Comparison of ENCODE assay signal across 1 cellular context in the genomic region with DNA sequence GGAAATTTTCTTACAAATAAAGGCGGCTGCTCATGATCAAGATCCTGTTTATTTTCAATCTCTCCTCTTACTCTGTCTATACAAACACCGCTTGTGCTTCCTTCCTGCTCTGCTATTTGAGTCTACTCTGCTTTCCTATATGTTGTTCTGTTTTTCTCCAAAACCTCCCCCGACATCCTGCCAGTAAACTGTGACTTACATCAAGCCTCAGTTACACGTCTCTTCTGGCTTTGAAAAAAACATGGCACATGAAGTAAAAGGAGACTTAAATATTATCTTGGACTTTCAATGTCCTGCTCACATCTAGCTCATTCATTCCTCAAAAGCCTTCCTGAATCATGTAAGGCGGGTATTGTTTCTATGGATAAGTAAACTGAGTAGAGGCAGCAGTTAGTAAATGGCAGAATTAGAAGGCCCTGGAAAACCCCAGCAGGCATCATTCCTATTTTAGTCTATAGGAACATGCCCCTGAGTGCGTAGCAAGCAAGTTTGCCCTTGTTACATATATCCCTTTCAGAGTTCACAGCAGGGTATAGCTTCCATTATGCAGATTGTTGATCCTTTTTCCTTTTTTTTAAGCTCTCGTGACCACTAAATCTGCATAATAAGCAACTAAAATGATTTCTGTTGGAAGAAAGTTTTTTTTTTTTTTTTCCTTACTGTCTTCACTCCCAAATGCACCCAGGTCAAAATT.
TF ChIP-seq lines count a peak whose summit lies in the region.

No MANE protein-coding gene starts in this region.

TF ChIP-seq in H1, 55 proteins besides CTCF, POLR2A, EP300 and RAD21:
- TF ChIP-seq TEAD4 (IDR thresholded peaks at IDR 0.05; ENCODE audit: low read depth, low read length) (no peak), TAF7 (optimal IDR thresholded peaks at IDR 0.05; ENCODE audit: borderline replicate concordance, low read depth, low read length) (no peak), SAP30 (IDR thresholded peaks at IDR 0.05; ENCODE audit: insufficient read depth, insufficient replicate concordance, low read length) (no peak), RNF2 (IDR thresholded peaks at IDR 0.05; ENCODE audit: borderline replicate concordance, low read depth, low read length, missing control alignments, poor library complexity, severe bottlenecking) (no peak), POU5F1 (IDR thresholded peaks at IDR 0.05; ENCODE audit: low read depth, low read length) (peak; percentile 66; the same call in 1 of the 2 replicates), HDAC2 (IDR thresholded peaks at IDR 0.05; ENCODE audit: borderline replicate concordance in 1 of 2, low read depth in 2 of 2, low read length in 2 of 2) (0 out of 4 replicates have a peak, but pooled peaks of 1 of the 2 experiments have one; percentile 82), CTBP2 (IDR thresholded peaks at IDR 0.05; ENCODE audit: borderline replicate concordance, insufficient read depth, insufficient read length, low read length) (no peak), SP1 (IDR thresholded peaks at IDR 0.05; ENCODE audit: low read depth, low read length) (no peak), TBP (IDR thresholded peaks at IDR 0.05; ENCODE audit: low read depth, low read length) (no peak), MAFK (IDR thresholded peaks at IDR 0.05; ENCODE audit: low read depth, low read length) (no peak), KDM5A (IDR thresholded peaks at IDR 0.05; ENCODE audit: low read length) (no peak), TCF12 (IDR thresholded peaks at IDR 0.05; ENCODE audit: low read depth, low read length) (no peak)
- TF ChIP-seq, protein P1, sequence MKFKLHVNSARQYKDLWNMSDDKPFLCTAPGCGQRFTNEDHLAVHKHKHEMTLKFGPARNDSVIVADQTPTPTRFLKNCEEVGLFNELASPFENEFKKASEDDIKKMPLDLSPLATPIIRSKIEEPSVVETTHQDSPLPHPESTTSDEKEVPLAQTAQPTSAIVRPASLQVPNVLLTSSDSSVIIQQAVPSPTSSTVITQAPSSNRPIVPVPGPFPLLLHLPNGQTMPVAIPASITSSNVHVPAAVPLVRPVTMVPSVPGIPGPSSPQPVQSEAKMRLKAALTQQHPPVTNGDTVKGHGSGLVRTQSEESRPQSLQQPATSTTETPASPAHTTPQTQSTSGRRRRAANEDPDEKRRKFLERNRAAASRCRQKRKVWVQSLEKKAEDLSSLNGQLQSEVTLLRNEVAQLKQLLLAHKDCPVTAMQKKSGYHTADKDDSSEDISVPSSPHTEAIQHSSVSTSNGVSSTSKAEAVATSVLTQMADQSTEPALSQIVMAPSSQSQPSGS (IDR thresholded peaks at IDR 0.05; ENCODE audit: low read length): peak; percentile 70; the same call in 1 of the 2 replicates
